9 cellular contexts compared by ENCODE assay signal in genomic region chr2:55159037-55159651, GRCh38.
DNase-seq lines count a peak whose midpoint lies in the region; ATAC-seq lines count a peak whose summit lies in the region.
"Had no signal": no experiment of that assay in that cellular context is flagged by ENCODE, and none has a peak within 500 bp of the region (broad histone marks: within the 10 kb centered on the region; RNA-seq: fewer than 3 reads in every experiment).

No MANE protein-coding gene starts in this region.

- no peak overlapping the region for H3K27ac Mint-ChIP-seq in naive thymus-derived CD4-positive, alpha-beta T cell
- H3K27ac Mint-ChIP-seq in activated CD8-positive, alpha-beta memory T cell treated with anti-CD3 and anti-CD28 coated beads, Interleukin-2, amount 10 ng/mL, durations not matched to agents 7 days and 5 days: no peak overlapping the region
- H3K27ac Mint-ChIP-seq in activated T-cell treated with anti-CD3 and anti-CD28 coated beads, Interleukin-2, amount 50 U/mL, for 24 hours: no peak overlapping the region

- DNase-seq in SHP77 treated with DMSO at 0.1 percent for 48 hours (lab: John Stamatoyannopoulos, UW): peak; percentile 99
- DNase-seq in naive thymus-derived CD4-positive, alpha-beta T cell: no peak
- no peak for DNase-seq in NCI-H1092 (lab: John Stamatoyannopoulos, UW)
- DNase-seq in activated CD8-positive, alpha-beta memory T cell treated with anti-CD3 and anti-CD28 coated beads, Interleukin-2, amount 10 ng/mL, durations not matched to agents 7 days and 5 days: no peak
- no peak for DNase-seq in NCI-H1105 treated with DMSO at 0.1 percent for 48 hours (lab: John Stamatoyannopoulos, UW)
- no peak for DNase-seq in activated T-cell treated with anti-CD3 and anti-CD28 coated beads, Interleukin-2, amount 50 U/mL, for 24 hours

- POLR2A ChIA-PET in naive thymus-derived CD4-positive, alpha-beta T cell (lab: Charles Lee): no interaction called here

- peak; percentile 55 for ATAC-seq in GM18870 (IDR thresholded peaks at IDR 0.05; ENCODE audit: unreplicated experiment)
- ATAC-seq in HG02943 (IDR thresholded peaks at IDR 0.05; ENCODE audit: low read depth, unreplicated experiment): peak; percentile 77
- ATAC-seq in naive thymus-derived CD4-positive, alpha-beta T cell: peak; percentile 4
- no peak for ATAC-seq in activated CD8-positive, alpha-beta memory T cell treated with anti-CD3 and anti-CD28 coated beads, Interleukin-2, amount 10 ng/mL, durations not matched to agents 7 days and 5 days

- H3K27me3 ChIP-seq in naive thymus-derived CD4-positive, alpha-beta T cell (ENCODE audit: control insufficient read depth in 2 of 2, insufficient read depth in 2 of 2, low read length in 2 of 2): no peaks in the 10 kb centered on the region

- no peaks in the 10 kb centered on the region for H3K36me3 ChIP-seq in naive thymus-derived CD4-positive, alpha-beta T cell (ENCODE audit: control insufficient read depth in 2 of 3, insufficient read depth in 3 of 3, low read length in 3 of 3)

- H3K4me3 ChIP-seq in naive thymus-derived CD4-positive, alpha-beta T cell (ENCODE audit: low read length): no peak overlapping the region
- H3K4me3 ChIP-seq: skin epidermis had no signal

- H3K9me3 ChIP-seq in naive thymus-derived CD4-positive, alpha-beta T cell (ENCODE audit: control insufficient read depth in 2 of 3, low read length in 3 of 3): no peaks in the 10 kb centered on the region

- no peaks in the 10 kb centered on the region for H3K4me1 ChIP-seq in naive thymus-derived CD4-positive, alpha-beta T cell (ENCODE audit: control insufficient read depth in 2 of 2, insufficient read depth in 2 of 2, low read length in 2 of 2)

- intact Hi-C loops in naive thymus-derived CD4-positive, alpha-beta T cell (cut with micrococcal nuclease): no loop called here

- no peaks in the 10 kb centered on the region for H3K36me3 Mint-ChIP-seq in naive thymus-derived CD4-positive, alpha-beta T cell
- no peaks in the 10 kb centered on the region for H3K36me3 Mint-ChIP-seq in activated CD8-positive, alpha-beta memory T cell treated with anti-CD3 and anti-CD28 coated beads, Interleukin-2, amount 10 ng/mL, durations not matched to agents 7 days and 5 days
- no peaks in the 10 kb centered on the region for H3K36me3 Mint-ChIP-seq in activated T-cell treated with anti-CD3 and anti-CD28 coated beads, Interleukin-2, amount 50 U/mL, for 24 hours (ENCODE audit: low read depth)

- H3K27ac ChIP-seq in naive thymus-derived CD4-positive, alpha-beta T cell (ENCODE audit: low read depth, low read length): no peak overlapping the region

- H3K27me3 Mint-ChIP-seq in naive thymus-derived CD4-positive, alpha-beta T cell: peaks cover 0 to 7% (median 0%) of the 10 kb centered on the region in 5 donors
- no peaks in the 10 kb centered on the region for H3K27me3 Mint-ChIP-seq in activated CD8-positive, alpha-beta memory T cell treated with anti-CD3 and anti-CD28 coated beads, Interleukin-2, amount 10 ng/mL, durations not matched to agents 7 days and 5 days
- H3K27me3 Mint-ChIP-seq in activated T-cell treated with anti-CD3 and anti-CD28 coated beads, Interleukin-2, amount 50 U/mL, for 24 hours: no peaks in the 10 kb centered on the region

- H3K9me3 Mint-ChIP-seq in naive thymus-derived CD4-positive, alpha-beta T cell: no peaks in the 10 kb centered on the region
- no peaks in the 10 kb centered on the region for H3K9me3 Mint-ChIP-seq in activated CD8-positive, alpha-beta memory T cell treated with anti-CD3 and anti-CD28 coated beads, Interleukin-2, amount 10 ng/mL, durations not matched to agents 7 days and 5 days (ENCODE audit: low read depth)
- H3K9me3 Mint-ChIP-seq in activated T-cell treated with anti-CD3 and anti-CD28 coated beads, Interleukin-2, amount 50 U/mL, for 24 hours: no peaks in the 10 kb centered on the region

- H3K4me1 Mint-ChIP-seq in naive thymus-derived CD4-positive, alpha-beta T cell: peaks cover 3 to 17% (median 11%) of the 10 kb centered on the region in 7 donors
- peaks cover 6% of the 10 kb centered on the region for H3K4me1 Mint-ChIP-seq in activated CD8-positive, alpha-beta memory T cell treated with anti-CD3 and anti-CD28 coated beads, Interleukin-2, amount 10 ng/mL, durations not matched to agents 7 days and 5 days
- H3K4me1 Mint-ChIP-seq in activated T-cell treated with anti-CD3 and anti-CD28 coated beads, Interleukin-2, amount 50 U/mL, for 24 hours (ENCODE audit: low read depth): peaks cover 10% of the 10 kb centered on the region

- CTCF ChIA-PET in naive thymus-derived CD4-positive, alpha-beta T cell (lab: Charles Lee): no interaction called here
- CTCF ChIA-PET in activated CD8-positive, alpha-beta memory T cell treated with anti-CD3 and anti-CD28 coated beads, Interleukin-2, amount 10 ng/mL, durations not matched to agents 7 days and 5 days (lab: Charles Lee): no interaction called here

- H3K4me3 Mint-ChIP-seq in naive thymus-derived CD4-positive, alpha-beta T cell: no peak overlapping the region
- H3K4me3 Mint-ChIP-seq in activated CD8-positive, alpha-beta memory T cell treated with anti-CD3 and anti-CD28 coated beads, Interleukin-2, amount 10 ng/mL, durations not matched to agents 7 days and 5 days: no peak overlapping the region
- H3K4me3 Mint-ChIP-seq in activated T-cell treated with anti-CD3 and anti-CD28 coated beads, Interleukin-2, amount 50 U/mL, for 24 hours: no peak overlapping the region
